In the genomic region with DNA sequence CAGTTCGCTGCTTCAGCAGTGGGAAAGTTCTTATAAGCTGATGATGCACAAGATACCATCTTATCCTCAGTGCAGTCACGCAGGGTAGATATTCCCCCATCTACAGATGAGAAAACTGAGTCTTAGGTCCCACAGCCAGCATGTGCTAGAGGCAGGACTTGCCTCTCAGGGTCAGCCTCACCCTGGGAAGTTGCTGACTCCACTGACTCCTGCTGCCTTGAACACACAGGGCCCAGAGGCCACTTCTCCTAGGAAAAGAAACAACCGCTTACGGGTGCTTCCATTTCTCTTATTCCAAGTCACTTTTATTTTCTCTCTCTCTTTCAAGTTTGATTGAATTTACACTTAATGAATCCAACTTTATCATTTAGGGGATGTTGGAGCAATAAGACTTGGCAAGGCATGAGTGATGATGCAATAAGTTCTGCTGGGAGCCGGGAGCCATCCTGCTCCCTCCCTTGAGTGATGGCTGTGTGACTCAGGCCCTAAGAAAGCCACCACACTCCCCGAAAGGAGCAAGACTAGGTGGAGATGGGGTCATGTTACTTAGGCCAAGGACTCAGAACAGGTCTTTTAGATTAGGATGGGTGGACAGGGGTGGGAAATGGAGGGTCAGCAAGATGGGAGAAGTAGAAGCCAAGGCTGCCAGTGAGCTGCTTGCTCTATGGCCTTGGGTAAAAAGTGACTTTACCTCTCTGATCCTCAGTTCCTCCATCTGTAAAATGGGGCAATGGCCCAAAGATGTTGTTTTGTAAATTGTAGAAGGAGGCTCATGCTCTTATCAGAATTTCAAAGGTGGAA, we compare ENCODE assay signal across 10 cellular contexts.
A peak's percentile ranks its signal among the peaks of the same experiment; 100 is the strongest.
DNase-seq lines count a peak whose midpoint lies in the region; ATAC-seq and TF ChIP-seq lines count a peak whose summit lies in the region.
"Had no signal": no experiment of that assay in that cellular context is flagged by ENCODE, and none has a peak within 500 bp of the region (broad histone marks: within the 10 kb centered on the region; RNA-seq: fewer than 3 reads in every experiment).

No MANE protein-coding gene starts in this region.

- H3K27me3 ChIP-seq in ovary (no peaks in the 10 kb centered on the region), stomach (no peaks in the 10 kb centered on the region)

- TF ChIP-seq CTCF in fibroblast of pulmonary artery (IDR thresholded peaks at IDR 0.05; ENCODE audit: low read length, missing control alignments) (no peak), ovary (IDR thresholded peaks at IDR 0.05) (no peak), stomach (IDR thresholded peaks at IDR 0.05) (no peak)

- H3K4me1 ChIP-seq in ovary (ENCODE audit: insufficient read depth) (peaks cover 4% of the 10 kb centered on the region), stomach (peaks cover 6 to 21% (median 13%) of the 10 kb centered on the region in 4 donors)

- H3K9me3 ChIP-seq in ovary (no peaks in the 10 kb centered on the region), stomach (no peaks in the 10 kb centered on the region)

- H3K27ac ChIP-seq in ovary (no peak overlapping the region), stomach (peak overlapping the region in 1 of 5 donors; percentile 23)

- no peak for ATAC-seq in HG03571 (IDR thresholded peaks at IDR 0.05; ENCODE audit: unreplicated experiment)
- no peak for ATAC-seq in stimulated activated naive CD8-positive, alpha-beta T cell treated with anti-CD3 and anti-CD28 coated beads, Interleukin-15, Interleukin-2, amounts not matched to agents 100 U/mL and 50 U/mL, for 24 hours

- TF ChIP-seq POLR2A in ovary (IDR thresholded peaks at IDR 0.05) (no peak), stomach (IDR thresholded peaks at IDR 0.05) (no peak)

- 48 to 50% (median 49%) methylated on average over 6 of the region's 6 CpGs for WGBS in ovary, 3 donors
- 55 to 60% (median 58%) methylated on average over 6 of the region's 6 CpGs for WGBS in stomach, 5 donors

- TF ChIP-seq EP300 in ovary (IDR thresholded peaks at IDR 0.05): no peak
- TF ChIP-seq EP300 in stomach (IDR thresholded peaks at IDR 0.05): no peak

- intact Hi-C loops in ovary (cut with DNase I) (loop anchor here (5.0 to 10.0 kb wide), 3 partner anchors 66 to 224 kb away; partner anchors contain the start of gene ZNF618 (in 4 of the 4)), stomach (cut with DNase I; ENCODE audit: low total_unique reads) (no loop called here)

- H3K36me3 ChIP-seq in ovary: no peaks in the 10 kb centered on the region
- H3K36me3 ChIP-seq in stomach: no peaks in the 10 kb centered on the region

- DNase-seq in GM03348 (ENCODE audit: low spot score): peak; percentile 79
- peak; percentile 71 for DNase-seq in RKO (ENCODE audit: low spot score)
- DNase-seq in fibroblast of pulmonary artery (ENCODE audit: low read depth): peak; percentile 89
- DNase-seq in ovary: peak; percentile 39 to 79 (median 52)
- no peak for DNase-seq in stomach
- no peak for DNase-seq in cortex of kidney (lab: John Stamatoyannopoulos, UW)
- no peak for DNase-seq in stimulated activated naive CD8-positive, alpha-beta T cell treated with anti-CD3 and anti-CD28 coated beads, Interleukin-15, Interleukin-2, amounts not matched to agents 100 U/mL and 50 U/mL, for 24 hours
- DNase-seq: activated naive CD8-positive, alpha-beta T cell treated with anti-CD3 and anti-CD28 coated beads for 36 hours; NCI-H345 had no signal

- H3K4me3 ChIP-seq in fibroblast of pulmonary artery (replicated peaks; ENCODE audit: low read depth, low read length) (no peak overlapping the region), ovary (no peak overlapping the region), stomach (no peak overlapping the region)

Comparison
In these comparisons a context has a peak if more than half of its experiments do, and no peak if none do; other contexts are left out.
1. DNase-seq: peak in GM03348 (single experiment), RKO (single experiment), fibroblast of pulmonary artery (single experiment) and ovary (5 of 5); none in stomach (single experiment), cortex of kidney (single experiment) and stimulated activated naive CD8-positive, alpha-beta T cell treated with anti-CD3 and anti-CD28 coated beads, Interleukin-15, Interleukin-2, amounts not matched to agents 100 U/mL and 50 U/mL, for 24 hours (single experiment).